ENCODE assay signal across 8 cellular contexts in the genomic region with DNA sequence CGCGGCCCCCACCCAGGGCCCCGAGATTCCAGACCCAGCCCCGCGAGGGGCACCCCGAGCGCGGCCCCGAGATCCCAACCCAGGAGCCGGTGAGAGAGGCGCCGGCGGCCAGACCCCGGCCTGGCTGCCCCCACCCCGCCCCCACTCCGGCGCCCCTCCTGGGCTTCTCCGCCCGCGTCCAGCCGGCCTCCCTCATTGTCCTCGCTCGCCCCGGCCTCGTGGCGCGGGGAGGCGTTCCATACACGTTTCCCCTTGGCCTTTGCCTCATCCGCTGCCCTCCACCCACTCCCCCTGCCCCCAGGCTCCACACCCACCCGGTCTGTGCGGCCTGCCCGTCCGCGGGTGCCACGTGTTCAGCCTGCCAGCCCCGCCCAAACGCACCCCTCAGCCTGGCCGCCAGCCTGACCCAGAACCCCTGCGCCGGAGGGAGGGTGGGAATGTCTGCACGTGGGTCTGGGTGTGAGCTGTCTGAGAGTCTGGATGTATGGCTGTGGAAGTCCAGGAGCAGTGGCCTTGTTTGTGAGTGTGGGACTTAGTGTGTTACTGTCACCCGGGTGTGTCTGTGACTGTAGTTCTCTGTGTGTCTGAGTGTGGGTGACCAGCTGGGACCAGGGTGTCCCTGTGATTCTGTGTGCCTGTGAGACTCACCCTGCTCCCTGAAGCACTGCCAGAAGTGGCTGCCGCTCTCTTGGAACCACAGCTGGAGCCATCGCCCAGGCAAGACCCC. TPM values are rescaled to one million over a fixed set of nuclear protein-coding genes. Genes with fewer than 3 reads are reported as not detected.
DNase-seq lines count a peak whose midpoint lies in the region; ATAC-seq and TF ChIP-seq lines count a peak whose summit lies in the region.

No MANE protein-coding gene starts in this region.

- H3K27ac ChIP-seq in 22Rv1 (peak overlapping the region; percentile 94), angular gyrus (ENCODE audit: low read depth, low read length) (peak overlapping the region; percentile 29), skeletal muscle tissue (ENCODE audit: low read depth, low read length) (peak overlapping the region; percentile 25)

- no peak for TF ChIP-seq CTCF in 22Rv1 (IDR thresholded peaks at IDR 0.05)

- H3K9ac ChIP-seq in skeletal muscle tissue (ENCODE audit: low read depth in 1 of 3, low read length in 3 of 3) = peak overlapping the region; percentile 64 to 75 (median 71)

- H3K9me3 ChIP-seq in skeletal muscle tissue (ENCODE audit: control insufficient read depth in 3 of 3, low read length in 3 of 3) = no peaks in the 10 kb centered on the region

- H3K27me3 ChIP-seq in skeletal muscle tissue (ENCODE audit: control insufficient read depth in 3 of 3, insufficient read depth in 3 of 3, low read length in 3 of 3) = no peaks in the 10 kb centered on the region

- H3K36me3 ChIP-seq in skeletal muscle tissue (ENCODE audit: control insufficient read depth in 3 of 3, insufficient read depth in 3 of 3, low read length in 3 of 3) = peaks cover 20 to 27% (median 27%) of the 10 kb centered on the region in 3 donors

- ATAC-seq in HG03039 (IDR thresholded peaks at IDR 0.05; ENCODE audit: unreplicated experiment) = no peak

- H3K4me3 ChIP-seq in GM08714 (ENCODE audit: low read length) (peak overlapping the region; percentile 62), iPS-11a (ENCODE audit: low read depth, low read length) (peak overlapping the region; percentile 47), skeletal muscle tissue (ENCODE audit: low read length in 3 of 3) (peak overlapping the region; percentile 56 to 75 (median 74))

- DNase-seq in NCI-H748 treated with DMSO at 0.1 percent for 48 hours (lab: John Stamatoyannopoulos, UW) = peak; percentile 12
- DNase-seq in superior temporal gyrus (ENCODE audit: extremely low spot score) = no peak

- peaks cover 42 to 51% (median 43%) of the 10 kb centered on the region in 3 donors for H3K4me1 ChIP-seq in skeletal muscle tissue (ENCODE audit: control insufficient read depth in 3 of 3, insufficient read depth in 3 of 3, low read length in 3 of 3)

RNA-seq across cellular contexts. Expression of a gene that starts 0.7 kb away (rescaled TPM):
- 29.7 TPM for total RNA-seq in skeletal muscle tissue

RNA-seq across cellular contexts. Expression of a gene that starts 4.9 kb away (rescaled TPM):
- total RNA-seq in skeletal muscle tissue = 73.1 TPM

RNA-seq across cellular contexts. Expression of a gene that starts 9.9 kb away (rescaled TPM):
- total RNA-seq in skeletal muscle tissue = 9.9 TPM

RNA-seq across cellular contexts. Expression of a gene that starts 11.7 kb away (rescaled TPM):
- total RNA-seq in skeletal muscle tissue = under 0.01 TPM

RNA-seq across cellular contexts. Expression of a gene that starts 32.9 kb away (rescaled TPM):
- 11.0 TPM for total RNA-seq in skeletal muscle tissue

Comparison
In these comparisons a context has a peak if more than half of its experiments do, and no peak if none do; other contexts are left out.
1. H3K27ac ChIP-seq: peak in every context shown above with its lines; median percentile 94 in 22Rv1; 29 in angular gyrus; 25 in skeletal muscle tissue.